Comparison of ENCODE assay signal across 19 cellular contexts in genomic region chr7:138076196-138076595, GRCh38. TPM values are rescaled to one million over a fixed set of nuclear protein-coding genes. Genes with fewer than 3 reads are reported as not detected.
DNase-seq lines count a peak whose midpoint lies in the region; ATAC-seq and TF ChIP-seq lines count a peak whose summit lies in the region.
"Had no signal": no experiment of that assay in that cellular context is flagged by ENCODE, and none has a peak within 500 bp of the region (broad histone marks: within the 10 kb centered on the region; RNA-seq: fewer than 3 reads in every experiment).

AKR1D1 (plus strand) TSS chr7:138076459; CDS start chr7:138076519, 60 bp downstream.

- H3K27me3 ChIP-seq in PC-9 (ENCODE audit: insufficient read depth, low read depth) = no peaks in the 10 kb centered on the region
- H3K27me3 ChIP-seq in spleen (replicated peaks in 1 of 7) = no peaks in the 10 kb centered on the region

- H3K9me3 ChIP-seq in PC-9 (ENCODE audit: insufficient read depth, low read depth) (peaks cover 18% of the 10 kb centered on the region; the same call in 1 of the 2 replicates), spleen (peaks cover 0 to 22% (median 12%) of the 10 kb centered on the region in 8 donors)

- TF ChIP-seq POLR2A in spleen (IDR thresholded peaks at IDR 0.05) = no peak

- TF ChIP-seq CTCF in PC-9 (conservative IDR thresholded peaks at IDR 0.05) = no peak
- no peak for TF ChIP-seq CTCF in spleen (IDR thresholded peaks at IDR 0.05 in 8 of 11, conservative IDR thresholded peaks at IDR 0.05 in 3 of 11)

- POLR2A ChIA-PET in PC-9 (lab: Charles Lee; ENCODE audit: unreplicated experiment) = no interaction called here

- intact Hi-C loops in PC-9 (cut with micrococcal nuclease; ENCODE audit: unreplicated experiment) (loop anchor here (10.0 kb wide), 1 partner anchor 171 kb away; no protein-coding TSS in a partner anchor), spleen (cut with DNase I; ENCODE audit: low total_unique reads) (no loop called here)

- DNase-seq in ELF-1 (ENCODE audit: low read depth, low spot score) = peak; percentile 8
- no peak for DNase-seq in PC-9
- DNase-seq in left lobe of liver (ENCODE audit: low spot score) = no peak
- no peak for DNase-seq in spleen
- DNase-seq in DMS114 treated with DMSO at 0.1 percent for 48 hours (lab: John Stamatoyannopoulos, UW; ENCODE audit: unreplicated experiment) = no peak
- DNase-seq in activated CD4-positive, alpha-beta T cell treated with anti-CD3 and anti-CD28 coated beads, Interleukin-2, amount 50 U/mL, for 1 hour = no peak
- DNase-seq: ACHN; C1 segment of cervical spinal cord; Calu3; CD4-positive, alpha-beta T cell; DMS 273 treated with DMSO at 0.1 percent for 48 hours; DMS79; HCEC 1CT; HFFc6; IMR-90 had no signal

- H2AFZ ChIP-seq in PC-9 = no peak within 1 kb of the TSS

- H3K79me2 ChIP-seq in PC-9 (ENCODE audit: low read depth) = no peaks in the 10 kb centered on the region

- H4K20me1 ChIP-seq in PC-9 (ENCODE audit: insufficient read depth) = no peaks in the 10 kb centered on the region

- H3K4me1 ChIP-seq in PC-9 (replicated peaks; ENCODE audit: insufficient read depth) (peaks cover 59% of the 10 kb centered on the region), spleen (peaks cover 0 to 13% (median 2%) of the 10 kb centered on the region in 6 donors)

- H3K27ac ChIP-seq in PC-9 (peak within 1 kb of the TSS; percentile 99), spleen (peak within 1 kb of the TSS in 6 of 8 donors; percentile 4 to 45 (median 18))
- H3K27ac ChIP-seq: HL-60 had no signal

- peak within 1 kb of the TSS; percentile 63 for H3K4me2 ChIP-seq in PC-9

- no TSS peak for BruUV-seq in PC-9 (replicated peaks; lab: Mats Ljungman, UMichigan)

- H3K9me2 ChIP-seq in PC-9 (ENCODE audit: insufficient read depth) = no peaks in the 10 kb centered on the region

- H3K4me3 ChIP-seq in PC-9 (peak within 1 kb of the TSS; percentile 2; the same call in 1 of the 2 replicates), spleen (no peak within 1 kb of the TSS)

- ATAC-seq in left lobe of liver (peak; percentile 69), GM19023 (IDR thresholded peaks at IDR 0.05; ENCODE audit: unreplicated experiment) (no peak)

- 84 to 91% (median 91%) methylated on average over 3 of the region's 3 CpGs for WGBS in spleen, 5 donors

- CTCF ChIA-PET in PC-9 (lab: Charles Lee) = no interaction called here

- H3F3A ChIP-seq in PC-9 (ENCODE audit: insufficient read depth, low read depth) = peaks cover 44% of the 10 kb centered on the region

- H3K36me3 ChIP-seq in PC-9 (ENCODE audit: low read depth) (no peaks in the 10 kb centered on the region), spleen (no peaks in the 10 kb centered on the region)

RNA-seq across cellular contexts. Expression of gene AKR1D1, which starts in this region (rescaled TPM):
- total RNA-seq in PC-9 (2021) (not detected in 2 replicates), left lobe of liver (206 TPM), spleen (under 1 TPM in 1 of 7 donors, not detected in 6; 0.39 TPM)
- not detected for polyA plus RNA-seq in spleen
- total RNA-seq: A172; Calu3; CD4-positive, alpha-beta T cell; H4; IMR-90 had no signal
- polyA plus RNA-seq: IMR-90 had no signal

Comparison
In these comparisons a context has a peak if more than half of its experiments do, and no peak if none do; other contexts are left out.
1. RNA of gene AKR1D1 (total RNA-seq): 206 TPM in left lobe of liver (single experiment); not detected in PC-9 and 0.39 TPM in spleen; every median in the first group is over 100 times any median in the second.